In genomic region chrX:149962859-149963757, GRCh38 we compare ENCODE assay signal across 9 cellular contexts. TPM values are rescaled to one million over a fixed set of nuclear protein-coding genes. Genes with fewer than 3 reads are reported as not detected.
DNase-seq lines count a peak whose midpoint lies in the region; ATAC-seq and TF ChIP-seq lines count a peak whose summit lies in the region.
"Had no signal": no experiment of that assay in that cellular context is flagged by ENCODE, and none has a peak within 500 bp of the region (broad histone marks: within the 10 kb centered on the region; RNA-seq: fewer than 3 reads in every experiment).

No MANE protein-coding gene starts in this region.

- no peaks in the 10 kb centered on the region for H3K9me3 Mint-ChIP-seq in CD14-positive monocyte
- H3K9me3 Mint-ChIP-seq: T-cell had no signal

- H3K27me3 Mint-ChIP-seq in CD14-positive monocyte (ENCODE audit: low read depth in 3 of 3), result peaks cover 0 to 2% (median 0%) of the 10 kb centered on the region in 3 donors

- H3K36me3 Mint-ChIP-seq in CD14-positive monocyte, result peaks cover 32 to 46% of the 10 kb centered on the region in 2 donors

- no TSS peak for BruUV-seq in OCI-LY7 (replicated peaks; lab: Mats Ljungman, UMichigan)

- H2AFZ ChIP-seq in OCI-LY7 (ENCODE audit: low read length), result no peak overlapping the region

- DNase-seq in CD14-positive monocyte (ENCODE audit: low spot score), result no peak
- DNase-seq in OCI-LY7 (ENCODE audit: low spot score), result peak; percentile 39
- peak; percentile 53 for DNase-seq in brain microvascular endothelial cell
- peak; percentile 55 for DNase-seq in iris pigment epithelial cell (ENCODE audit: low read depth)
- peak; percentile 24 for DNase-seq in stimulated activated CD4-positive, alpha-beta T cell treated with anti-CD3 and anti-CD28 coated beads, Interleukin-4, amount 100 ng/mL, for 24 hours

- no peaks in the 10 kb centered on the region for H3K9me2 ChIP-seq in OCI-LY7 (ENCODE audit: insufficient read depth, low read length)

- POLR2A ChIA-PET in OCI-LY7 (lab: Charles Lee), result no interaction called here

- no peaks in the 10 kb centered on the region for H3K9me3 ChIP-seq in OCI-LY7 (ENCODE audit: low read length)

- H3K79me2 ChIP-seq in OCI-LY7 (ENCODE audit: insufficient read depth, low read depth, low read length), result no peaks in the 10 kb centered on the region

- H3K4me2 ChIP-seq in OCI-LY7 (ENCODE audit: low read length), result no peak overlapping the region

- no peaks in the 10 kb centered on the region for H3K4me1 Mint-ChIP-seq in CD14-positive monocyte
- H3K4me1 Mint-ChIP-seq: T-cell had no signal

- no peaks in the 10 kb centered on the region for H4K20me1 ChIP-seq in OCI-LY7 (ENCODE audit: insufficient read depth, low read length)

- no peaks in the 10 kb centered on the region for H3K4me1 ChIP-seq in OCI-LY7 (ENCODE audit: insufficient read depth, low read length, poor library complexity, severe bottlenecking)

- intact Hi-C loops in CD14-positive monocyte (cut with micrococcal nuclease), result loop anchor here in 1 of 2 donors (10.0 kb wide), 1 partner anchor 612 kb away; no protein-coding TSS in a partner anchor
- intact Hi-C loops in OCI-LY7 (cut with micrococcal nuclease; ENCODE audit: unreplicated experiment), result no loop called here

- H3K4me3 ChIP-seq in OCI-LY7 (ENCODE audit: low read depth, low read length, poor library complexity, severe bottlenecking) (no peak overlapping the region), brain microvascular endothelial cell (ENCODE audit: low read depth, low read length) (no peak overlapping the region)

- no peak overlapping the region for H3K4me3 Mint-ChIP-seq in CD14-positive monocyte
- H3K4me3 Mint-ChIP-seq: T-cell had no signal

- ATAC-seq in GM18499 (IDR thresholded peaks at IDR 0.05; ENCODE audit: insufficient read depth, unreplicated experiment) (peak; percentile 76), HG03460 (IDR thresholded peaks at IDR 0.05; ENCODE audit: unreplicated experiment) (peak; percentile 68), HG03025 (IDR thresholded peaks at IDR 0.05; ENCODE audit: low FRiP score, unreplicated experiment) (no peak)
- ATAC-seq: T-cell had no signal

- H3K27ac ChIP-seq in OCI-LY7 (ENCODE audit: low read depth, low read length, poor library complexity, severe bottlenecking) (no peak overlapping the region), brain microvascular endothelial cell (no peak overlapping the region)

- TF ChIP-seq CTCF in CD14-positive monocyte (IDR thresholded peaks at IDR 0.05) (peak; percentile 45), OCI-LY7 (conservative IDR thresholded peaks at IDR 0.05; ENCODE audit: low read length) (peak; percentile 74), brain microvascular endothelial cell (IDR thresholded peaks at IDR 0.05; ENCODE audit: low read depth, low read length, missing control alignments) (peak; percentile 76)

- CTCF ChIA-PET in OCI-LY7 (lab: Charles Lee; ENCODE audit: unreplicated experiment), result no interaction called here

- H3K36me3 ChIP-seq in OCI-LY7 (ENCODE audit: insufficient read depth, low read length) (no peaks in the 10 kb centered on the region), brain microvascular endothelial cell (replicated peaks) (no peaks in the 10 kb centered on the region)

- peak overlapping the region in 1 of 7 donors; percentile 12 for H3K27ac Mint-ChIP-seq in CD14-positive monocyte
- H3K27ac Mint-ChIP-seq: T-cell had no signal

- H3K27me3 ChIP-seq in brain microvascular endothelial cell (replicated peaks), result no peaks in the 10 kb centered on the region

- in situ Hi-C loops in brain microvascular endothelial cell (cut with HindIII; ENCODE audit: low pct_ligation_motif_present, low sequenced_read_pairs), result no loop called here

RNA-seq across cellular contexts. Expression of gene EOLA2, which starts 24.8 kb away (rescaled TPM):
- polyA plus RNA-seq in CD14-positive monocyte, result 10 to 100 TPM; 10.1 to 22.5 TPM
- 20.0 and 21.5 TPM in 2 replicates for total RNA-seq in OCI-LY7 (2014; rRNA removed; shearing (Covaris generic))
- total RNA-seq in OCI-LY7 (2022), result 37.1 and 43.2 TPM in 2 replicates

RNA-seq across cellular contexts. Expression of gene HSFX4, which starts 33.7 kb away (rescaled TPM):
- not detected for polyA plus RNA-seq in CD14-positive monocyte
- not detected in 2 replicates for total RNA-seq in OCI-LY7 (2014; rRNA removed; shearing (Covaris generic))
- total RNA-seq in OCI-LY7 (2022), result not detected in 2 replicates
- total RNA-seq: T-cell had no signal
